In the genomic region with DNA sequence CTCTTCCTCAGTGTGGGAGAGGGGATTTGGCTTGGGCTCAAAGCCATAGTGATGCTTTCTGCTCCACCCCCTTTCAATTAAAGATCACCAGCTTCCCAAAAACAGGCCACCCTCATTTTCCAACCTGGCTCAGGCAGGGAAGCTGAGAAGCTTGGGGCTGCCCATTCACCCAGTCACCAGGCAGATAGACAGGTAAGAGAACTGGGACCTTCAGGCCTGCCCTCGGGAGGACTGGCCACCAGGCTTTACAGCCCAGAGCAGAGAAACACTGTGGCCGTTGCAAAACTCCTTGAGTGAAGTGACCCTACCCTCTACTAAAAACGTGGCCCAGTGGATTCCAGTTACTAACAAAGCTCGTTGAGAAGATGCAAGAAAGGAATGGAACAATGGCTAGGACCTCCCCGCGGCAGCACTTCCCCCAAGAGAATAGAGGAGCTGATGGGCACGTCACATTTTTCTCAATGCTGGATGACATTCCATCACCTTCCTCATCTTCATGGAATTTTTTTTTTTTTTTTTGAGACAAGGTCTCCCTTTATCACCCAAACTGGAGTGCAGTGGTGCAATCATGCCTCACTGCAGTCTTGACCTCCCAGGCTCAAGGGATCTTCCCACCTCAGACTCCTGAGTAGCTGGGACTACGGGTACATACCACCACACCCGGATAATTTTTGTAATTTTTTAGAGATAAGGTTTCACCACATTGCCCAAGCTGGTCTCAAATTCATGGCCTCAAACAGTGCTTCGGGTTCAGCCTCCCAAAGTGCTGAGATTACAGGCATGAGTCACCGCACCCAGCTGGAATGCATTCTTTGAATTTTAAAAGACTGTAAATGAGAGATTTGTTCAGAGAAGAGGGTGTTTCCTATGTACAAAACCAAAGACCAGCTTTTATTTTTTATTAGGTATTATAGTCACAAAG, we compare ENCODE assay signal across 1 cellular context.
TF ChIP-seq lines count a peak whose summit lies in the region.

No MANE protein-coding gene starts in this region.

TF ChIP-seq in HepG2, 621 proteins besides CTCF, POLR2A, EP300 and RAD21 (continued from another document):
- TF ChIP-seq HOXA3 (CRISPR knock-in tag; IDR thresholded peaks at IDR 0.05): 0 out of 2 replicates have a peak, but pooled peaks have one; percentile 39
- peak; percentile 85 for TF ChIP-seq ZNF770 (CRISPR knock-in tag; IDR thresholded peaks at IDR 0.05)
- 0 out of 2 replicates have a peak, but pooled peaks have one; percentile 20 for TF ChIP-seq ZNF547 (CRISPR knock-in tag; IDR thresholded peaks at IDR 0.05)
- TF ChIP-seq GZF1 (CRISPR knock-in tag; IDR thresholded peaks at IDR 0.05): no peak
- 0 out of 2 replicates have a peak, but pooled peaks have one; percentile 45 for TF ChIP-seq NCOR1 (IDR thresholded peaks at IDR 0.05; ENCODE audit: borderline replicate concordance, low read length)
- TF ChIP-seq MEIS1 (CRISPR knock-in tag; IDR thresholded peaks at IDR 0.05; ENCODE audit: borderline replicate concordance): no peak
- TF ChIP-seq JUNB (CRISPR knock-in tag; IDR thresholded peaks at IDR 0.05; ENCODE audit: borderline replicate concordance): peak; percentile 88
- peak; percentile 63; the same call in 1 of the 2 replicates for TF ChIP-seq PHF21A (CRISPR knock-in tag; IDR thresholded peaks at IDR 0.05)
- TF ChIP-seq HDAC1 (CRISPR knock-in tag; IDR thresholded peaks at IDR 0.05): peak; percentile 50; the same call in 1 of the 2 replicates
- TF ChIP-seq PITX1 (CRISPR knock-in tag; IDR thresholded peaks at IDR 0.05): peak; percentile 21; the same call in 1 of the 2 replicates
- no peak for TF ChIP-seq CEBPB (IDR thresholded peaks at IDR 0.05; ENCODE audit: borderline replicate concordance, low read depth, low read length)
- 0 out of 2 replicates have a peak, but pooled peaks have one; percentile 28 for TF ChIP-seq ZGPAT (CRISPR knock-in tag; IDR thresholded peaks at IDR 0.05)
- TF ChIP-seq BCL6 (CRISPR knock-in tag; IDR thresholded peaks at IDR 0.05): 0 out of 2 replicates have a peak, but pooled peaks have one; percentile 45
- TF ChIP-seq ATF1 (CRISPR knock-in tag; IDR thresholded peaks at IDR 0.05): 0 out of 2 replicates have a peak, but pooled peaks have one; percentile 18
- 0 out of 2 replicates have a peak, but pooled peaks have one; percentile 30 for TF ChIP-seq NFIC (IDR thresholded peaks at IDR 0.05; ENCODE audit: low read length)
- peak; percentile 24; the same call in 1 of the 2 replicates for TF ChIP-seq HMG20A (CRISPR knock-in tag; IDR thresholded peaks at IDR 0.05; ENCODE audit: borderline replicate concordance)
- TF ChIP-seq, protein P1, sequence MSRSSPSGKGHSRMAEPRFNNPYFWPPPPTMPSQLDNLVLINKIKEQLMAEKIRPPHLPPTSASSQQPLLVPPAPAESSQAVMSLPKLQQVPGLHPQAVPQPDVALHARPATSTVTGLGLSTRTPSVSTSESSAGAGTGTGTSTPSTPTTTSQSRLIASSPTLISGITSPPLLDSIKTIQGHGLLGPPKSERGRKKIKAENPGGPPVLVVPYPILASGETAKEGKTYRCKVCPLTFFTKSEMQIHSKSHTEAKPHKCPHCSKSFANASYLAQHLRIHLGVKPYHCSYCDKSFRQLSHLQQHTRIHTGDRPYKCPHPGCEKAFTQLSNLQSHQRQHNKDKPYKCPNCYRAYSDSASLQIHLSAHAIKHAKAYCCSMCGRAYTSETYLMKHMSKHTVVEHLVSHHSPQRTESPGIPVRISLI (CRISPR knock-in tag; IDR thresholded peaks at IDR 0.05; ENCODE audit: borderline replicate concordance): peak; percentile 61; the same call in 1 of the 2 replicates
- peak; percentile 84; the same call in 1 of the 2 replicates for TF ChIP-seq LCORL (IDR thresholded peaks at IDR 0.05)
- peak; percentile 87 for TF ChIP-seq LCORL (CRISPR knock-in tag; IDR thresholded peaks at IDR 0.05)
